ENCODE assay signal across 10 cellular contexts in genomic region chr3:14434105-14434504, GRCh38. TPM values are rescaled to one million over a fixed set of nuclear protein-coding genes. Genes with fewer than 3 reads are reported as not detected.
A peak's percentile ranks its signal among the peaks of the same experiment; 100 is the strongest.
DNase-seq lines count a peak whose midpoint lies in the region; ATAC-seq and FAIRE-seq lines count a peak whose summit lies in the region.
"Had no signal": no experiment of that assay in that cellular context is flagged by ENCODE, and none has a peak within 500 bp of the region (broad histone marks: within the 10 kb centered on the region; RNA-seq: fewer than 3 reads in every experiment).

No MANE protein-coding gene starts in this region.

- H3K9me3 Mint-ChIP-seq in effector memory CD8-positive, alpha-beta T cell: no peaks in the 10 kb centered on the region

- H3K9ac ChIP-seq in skeletal muscle tissue (ENCODE audit: low read depth in 1 of 3, low read length in 3 of 3): peak overlapping the region in 2 of 3 donors; percentile 45 to 78

- H3K4me1 ChIP-seq in skeletal muscle tissue (ENCODE audit: control insufficient read depth in 3 of 3, insufficient read depth in 3 of 3, low read length in 3 of 3): peaks cover 70 to 83% (median 81%) of the 10 kb centered on the region in 3 donors

- H3K36me3 Mint-ChIP-seq in effector memory CD8-positive, alpha-beta T cell (ENCODE audit: insufficient read depth): peaks cover 34% of the 10 kb centered on the region

- no peaks in the 10 kb centered on the region for H3K27me3 ChIP-seq in skeletal muscle tissue (ENCODE audit: control insufficient read depth in 3 of 3, insufficient read depth in 3 of 3, low read length in 3 of 3)

- peak overlapping the region; percentile 75 for H3K27ac ChIP-seq in skeletal muscle tissue (ENCODE audit: low read depth, low read length)

- H3K27me3 Mint-ChIP-seq in effector memory CD8-positive, alpha-beta T cell: no peaks in the 10 kb centered on the region

- H3K36me3 ChIP-seq in skeletal muscle tissue (ENCODE audit: control insufficient read depth in 3 of 3, insufficient read depth in 3 of 3, low read length in 3 of 3): no peaks in the 10 kb centered on the region

- H3K4me3 ChIP-seq in skeletal muscle tissue (ENCODE audit: low read length in 3 of 3): peak overlapping the region in 1 of 3 donors; percentile 25

- H3K9me3 ChIP-seq in skeletal muscle tissue (ENCODE audit: control insufficient read depth in 3 of 3, low read length in 3 of 3): no peaks in the 10 kb centered on the region

- ATAC-seq in effector memory CD8-positive, alpha-beta T cell (replicated peaks): no peak
- ATAC-seq in GM19035 (IDR thresholded peaks at IDR 0.05; ENCODE audit: unreplicated experiment) (no peak), GM18907 (IDR thresholded peaks at IDR 0.05; ENCODE audit: unreplicated experiment) (no peak)

- no peak for FAIRE-seq in HTR-8/SVneo (lab: Jason Lieb, UNC)
- FAIRE-seq: A204.1 had no signal

- H3K4me3 Mint-ChIP-seq in effector memory CD8-positive, alpha-beta T cell: peak overlapping the region; percentile 80 to 87

- H3K4me1 Mint-ChIP-seq in effector memory CD8-positive, alpha-beta T cell (ENCODE audit: low read depth in 2 of 2): peaks cover 67 to 70% of the 10 kb centered on the region in 2 donors

- H3K27ac Mint-ChIP-seq in effector memory CD8-positive, alpha-beta T cell: peak overlapping the region; percentile 95 to 100

- peak; percentile 48 for DNase-seq in NCI-H2029 (lab: John Stamatoyannopoulos, UW)
- no peak for DNase-seq in NCI-H2029 treated with DMSO at 0.1 percent for 48 hours (lab: John Stamatoyannopoulos, UW)
- DNase-seq in RPMI7951 (ENCODE audit: low read depth): peak; percentile 86
- DNase-seq in effector memory CD8-positive, alpha-beta T cell: peak in 1 of 3 experiments; percentile 17
- DNase-seq in HTR-8/SVneo (ENCODE audit: insufficient read length, low spot score): no peak
- DNase-seq: NCI-H146 had no signal

RNA-seq across cellular contexts. Expression of gene SLC6A6, which starts 31.7 kb away (rescaled TPM):
- 58.6 and 59.0 TPM in 2 replicates for total RNA-seq in RPMI7951 (2014; rRNA removed; shearing (Covaris generic))
- 5.7 TPM for total RNA-seq in skeletal muscle tissue

Comparison
In these comparisons a context has a peak if more than half of its experiments do, and no peak if none do; other contexts are left out.
1. DNase-seq: peak in NCI-H2029 (single experiment) and RPMI7951 (single experiment); none in NCI-H2029 treated with DMSO at 0.1 percent for 48 hours (single experiment) and HTR-8/SVneo (single experiment).